ENCODE assay signal across 1 cellular context in the genomic region with DNA sequence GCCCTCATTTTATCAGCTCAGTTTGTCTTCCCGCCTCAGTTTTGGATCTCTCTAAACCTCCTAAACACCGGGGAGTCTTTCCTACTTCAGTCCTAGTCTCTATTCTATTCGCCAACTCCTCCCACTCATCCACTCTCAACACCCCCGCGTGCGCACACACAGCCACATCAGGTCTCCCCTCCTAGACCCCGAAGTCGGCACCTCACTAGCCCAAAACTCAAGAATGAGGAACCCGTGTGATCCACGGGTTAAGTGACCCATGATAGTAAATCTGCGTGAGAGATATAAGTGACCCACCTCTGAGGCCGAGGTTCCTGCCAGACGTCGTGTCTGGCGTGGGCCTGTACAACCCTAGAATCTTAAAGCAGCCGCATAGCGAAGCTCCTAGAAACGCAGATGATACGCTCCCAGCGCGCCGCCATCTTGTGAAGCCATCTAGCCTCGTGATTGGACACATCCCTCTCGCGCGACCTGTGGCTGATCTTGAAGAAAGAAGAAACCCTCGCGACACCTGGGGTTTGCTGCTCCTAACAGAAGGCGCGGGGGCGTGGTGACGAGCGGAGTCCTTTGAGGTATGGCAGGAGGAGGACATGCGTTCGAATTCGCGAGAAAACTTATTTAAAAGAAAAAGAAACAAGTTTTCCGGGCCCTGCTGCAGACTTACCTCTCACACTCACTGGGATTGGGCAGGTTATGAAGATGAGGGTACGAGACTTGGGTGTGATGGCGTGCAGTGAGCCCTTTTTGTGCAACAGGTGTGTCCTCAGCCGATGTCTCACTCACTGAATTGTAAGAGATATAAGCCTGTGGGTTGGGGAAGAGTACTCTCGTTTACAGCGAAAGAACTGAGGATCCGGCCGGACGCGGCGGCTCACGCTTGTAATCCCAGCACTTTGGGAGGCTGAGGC.
TF ChIP-seq lines count a peak whose summit lies in the region.

A gene with protein sequence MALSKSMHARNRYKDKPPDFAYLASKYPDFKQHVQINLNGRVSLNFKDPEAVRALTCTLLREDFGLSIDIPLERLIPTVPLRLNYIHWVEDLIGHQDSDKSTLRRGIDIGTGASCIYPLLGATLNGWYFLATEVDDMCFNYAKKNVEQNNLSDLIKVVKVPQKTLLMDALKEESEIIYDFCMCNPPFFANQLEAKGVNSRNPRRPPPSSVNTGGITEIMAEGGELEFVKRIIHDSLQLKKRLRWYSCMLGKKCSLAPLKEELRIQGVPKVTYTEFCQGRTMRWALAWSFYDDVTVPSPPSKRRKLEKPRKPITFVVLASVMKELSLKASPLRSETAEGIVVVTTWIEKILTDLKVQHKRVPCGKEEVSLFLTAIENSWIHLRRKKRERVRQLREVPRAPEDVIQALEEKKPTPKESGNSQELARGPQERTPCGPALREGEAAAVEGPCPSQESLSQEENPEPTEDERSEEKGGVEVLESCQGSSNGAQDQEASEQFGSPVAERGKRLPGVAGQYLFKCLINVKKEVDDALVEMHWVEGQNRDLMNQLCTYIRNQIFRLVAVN (minus strand): TSS at position 427 of the 908 bp plus-strand sequence. CDS start 9,557 bp downstream, outside the sequence.

TF ChIP-seq in HEK293, 187 proteins besides CTCF, POLR2A, EP300 and RAD21 (continued from another document and continues in another):
- TF ChIP-seq, protein P1, sequence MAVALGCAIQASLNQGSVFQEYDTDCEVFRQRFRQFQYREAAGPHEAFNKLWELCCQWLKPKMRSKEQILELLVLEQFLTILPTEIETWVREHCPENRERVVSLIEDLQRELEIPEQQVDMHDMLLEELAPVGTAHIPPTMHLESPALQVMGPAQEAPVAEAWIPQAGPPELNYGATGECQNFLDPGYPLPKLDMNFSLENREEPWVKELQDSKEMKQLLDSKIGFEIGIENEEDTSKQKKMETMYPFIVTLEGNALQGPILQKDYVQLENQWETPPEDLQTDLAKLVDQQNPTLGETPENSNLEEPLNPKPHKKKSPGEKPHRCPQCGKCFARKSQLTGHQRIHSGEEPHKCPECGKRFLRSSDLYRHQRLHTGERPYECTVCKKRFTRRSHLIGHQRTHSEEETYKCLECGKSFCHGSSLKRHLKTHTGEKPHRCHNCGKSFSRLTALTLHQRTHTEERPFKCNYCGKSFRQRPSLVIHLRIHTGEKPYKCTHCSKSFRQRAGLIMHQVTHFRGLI (tag by site-specific recombination; IDR thresholded peaks at IDR 0.05): no peak; the same call in 1 of the 2 replicates
- TF ChIP-seq ZNF324 (tag by site-specific recombination; IDR thresholded peaks at IDR 0.05): 0 out of 2 replicates have a peak, but pooled peaks have one; percentile 48
- no peak for TF ChIP-seq KLF7 (tag by site-specific recombination; IDR thresholded peaks at IDR 0.05; ENCODE audit: borderline replicate concordance)
- TF ChIP-seq, protein P2, sequence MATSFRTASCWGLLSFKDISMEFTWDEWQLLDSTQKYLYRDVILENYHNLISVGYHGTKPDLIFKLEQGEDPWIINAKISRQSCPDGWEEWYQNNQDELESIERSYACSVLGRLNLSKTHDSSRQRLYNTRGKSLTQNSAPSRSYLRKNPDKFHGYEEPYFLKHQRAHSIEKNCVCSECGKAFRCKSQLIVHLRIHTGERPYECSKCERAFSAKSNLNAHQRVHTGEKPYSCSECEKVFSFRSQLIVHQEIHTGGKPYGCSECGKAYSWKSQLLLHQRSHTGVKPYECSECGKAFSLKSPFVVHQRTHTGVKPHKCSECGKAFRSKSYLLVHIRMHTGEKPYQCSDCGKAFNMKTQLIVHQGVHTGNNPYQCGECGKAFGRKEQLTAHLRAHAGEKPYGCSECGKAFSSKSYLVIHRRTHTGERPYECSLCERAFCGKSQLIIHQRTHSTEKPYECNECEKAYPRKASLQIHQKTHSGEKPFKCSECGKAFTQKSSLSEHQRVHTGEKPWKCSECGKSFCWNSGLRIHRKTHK (tag by site-specific recombination; IDR thresholded peaks at IDR 0.05): no peak
- no peak for TF ChIP-seq ZNF654 (tag by site-specific recombination; IDR thresholded peaks at IDR 0.05; ENCODE audit: low read depth)
- TF ChIP-seq ZNF560 (tag by site-specific recombination; IDR thresholded peaks at IDR 0.05; ENCODE audit: borderline replicate concordance): no peak
- TF ChIP-seq, protein P3, sequence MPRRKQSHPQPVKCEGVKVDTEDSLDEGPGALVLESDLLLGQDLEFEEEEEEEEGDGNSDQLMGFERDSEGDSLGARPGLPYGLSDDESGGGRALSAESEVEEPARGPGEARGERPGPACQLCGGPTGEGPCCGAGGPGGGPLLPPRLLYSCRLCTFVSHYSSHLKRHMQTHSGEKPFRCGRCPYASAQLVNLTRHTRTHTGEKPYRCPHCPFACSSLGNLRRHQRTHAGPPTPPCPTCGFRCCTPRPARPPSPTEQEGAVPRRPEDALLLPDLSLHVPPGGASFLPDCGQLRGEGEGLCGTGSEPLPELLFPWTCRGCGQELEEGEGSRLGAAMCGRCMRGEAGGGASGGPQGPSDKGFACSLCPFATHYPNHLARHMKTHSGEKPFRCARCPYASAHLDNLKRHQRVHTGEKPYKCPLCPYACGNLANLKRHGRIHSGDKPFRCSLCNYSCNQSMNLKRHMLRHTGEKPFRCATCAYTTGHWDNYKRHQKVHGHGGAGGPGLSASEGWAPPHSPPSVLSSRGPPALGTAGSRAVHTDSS (tag by site-specific recombination; IDR thresholded peaks at IDR 0.05): no peak
- TF ChIP-seq, protein P4, sequence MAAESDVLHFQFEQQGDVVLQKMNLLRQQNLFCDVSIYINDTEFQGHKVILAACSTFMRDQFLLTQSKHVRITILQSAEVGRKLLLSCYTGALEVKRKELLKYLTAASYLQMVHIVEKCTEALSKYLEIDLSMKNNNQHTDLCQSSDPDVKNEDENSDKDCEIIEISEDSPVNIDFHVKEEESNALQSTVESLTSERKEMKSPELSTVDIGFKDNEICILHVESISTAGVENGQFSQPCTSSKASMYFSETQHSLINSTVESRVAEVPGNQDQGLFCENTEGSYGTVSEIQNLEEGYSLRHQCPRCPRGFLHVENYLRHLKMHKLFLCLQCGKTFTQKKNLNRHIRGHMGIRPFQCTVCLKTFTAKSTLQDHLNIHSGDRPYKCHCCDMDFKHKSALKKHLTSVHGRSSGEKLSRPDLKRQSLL (tag by site-specific recombination; IDR thresholded peaks at IDR 0.05): no peak
- no peak for TF ChIP-seq ZNF121 (tag by site-specific recombination; IDR thresholded peaks at IDR 0.05)
- TF ChIP-seq ZBTB48 (tag by site-specific recombination; IDR thresholded peaks at IDR 0.05): peak; percentile 22; the same call in 1 of the 2 replicates
- no peak for TF ChIP-seq ZBTB1 (tag by site-specific recombination; IDR thresholded peaks at IDR 0.05)
- TF ChIP-seq TCF7L2 (IDR thresholded peaks at IDR 0.05; ENCODE audit: borderline replicate concordance, low read depth, low read length): no peak; the same call in 1 of the 2 replicates
- no peak for TF ChIP-seq ZNF112 (tag by site-specific recombination; IDR thresholded peaks at IDR 0.05)
- TF ChIP-seq ZNF529 (tag by site-specific recombination; IDR thresholded peaks at IDR 0.05; ENCODE audit: insufficient replicate concordance): no peak
- TF ChIP-seq SP3 (tag by site-specific recombination; IDR thresholded peaks at IDR 0.05): peak; percentile 62
- TF ChIP-seq, protein P5, sequence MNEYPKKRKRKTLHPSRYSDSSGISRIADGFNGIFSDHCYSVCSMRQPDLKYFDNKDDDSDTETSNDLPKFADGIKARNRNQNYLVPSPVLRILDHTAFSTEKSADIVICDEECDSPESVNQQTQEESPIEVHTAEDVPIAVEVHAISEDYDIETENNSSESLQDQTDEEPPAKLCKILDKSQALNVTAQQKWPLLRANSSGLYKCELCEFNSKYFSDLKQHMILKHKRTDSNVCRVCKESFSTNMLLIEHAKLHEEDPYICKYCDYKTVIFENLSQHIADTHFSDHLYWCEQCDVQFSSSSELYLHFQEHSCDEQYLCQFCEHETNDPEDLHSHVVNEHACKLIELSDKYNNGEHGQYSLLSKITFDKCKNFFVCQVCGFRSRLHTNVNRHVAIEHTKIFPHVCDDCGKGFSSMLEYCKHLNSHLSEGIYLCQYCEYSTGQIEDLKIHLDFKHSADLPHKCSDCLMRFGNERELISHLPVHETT (tag by site-specific recombination; IDR thresholded peaks at IDR 0.05): peak; percentile 88; the same call in 1 of the 2 replicates
- 0 out of 2 replicates have a peak, but pooled peaks have one; percentile 6 for TF ChIP-seq ZNF366 (tag by site-specific recombination; conservative IDR thresholded peaks at IDR 0.05)
- no peak for TF ChIP-seq HOXD13 (CRISPR knock-in tag; IDR thresholded peaks at IDR 0.05; ENCODE audit: borderline replicate concordance)
- TF ChIP-seq, protein P6, sequence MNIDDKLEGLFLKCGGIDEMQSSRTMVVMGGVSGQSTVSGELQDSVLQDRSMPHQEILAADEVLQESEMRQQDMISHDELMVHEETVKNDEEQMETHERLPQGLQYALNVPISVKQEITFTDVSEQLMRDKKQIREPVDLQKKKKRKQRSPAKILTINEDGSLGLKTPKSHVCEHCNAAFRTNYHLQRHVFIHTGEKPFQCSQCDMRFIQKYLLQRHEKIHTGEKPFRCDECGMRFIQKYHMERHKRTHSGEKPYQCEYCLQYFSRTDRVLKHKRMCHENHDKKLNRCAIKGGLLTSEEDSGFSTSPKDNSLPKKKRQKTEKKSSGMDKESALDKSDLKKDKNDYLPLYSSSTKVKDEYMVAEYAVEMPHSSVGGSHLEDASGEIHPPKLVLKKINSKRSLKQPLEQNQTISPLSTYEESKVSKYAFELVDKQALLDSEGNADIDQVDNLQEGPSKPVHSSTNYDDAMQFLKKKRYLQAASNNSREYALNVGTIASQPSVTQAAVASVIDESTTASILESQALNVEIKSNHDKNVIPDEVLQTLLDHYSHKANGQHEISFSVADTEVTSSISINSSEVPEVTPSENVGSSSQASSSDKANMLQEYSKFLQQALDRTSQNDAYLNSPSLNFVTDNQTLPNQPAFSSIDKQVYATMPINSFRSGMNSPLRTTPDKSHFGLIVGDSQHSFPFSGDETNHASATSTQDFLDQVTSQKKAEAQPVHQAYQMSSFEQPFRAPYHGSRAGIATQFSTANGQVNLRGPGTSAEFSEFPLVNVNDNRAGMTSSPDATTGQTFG (tag by site-specific recombination; IDR thresholded peaks at IDR 0.05; ENCODE audit: borderline replicate concordance): no peak
- no peak for TF ChIP-seq ZNF473 (tag by site-specific recombination; IDR thresholded peaks at IDR 0.05)
- TF ChIP-seq HOXA7 (CRISPR knock-in tag; IDR thresholded peaks at IDR 0.05; ENCODE audit: borderline replicate concordance): no peak
- no peak for TF ChIP-seq MEIS1 (CRISPR knock-in tag; IDR thresholded peaks at IDR 0.05; ENCODE audit: borderline replicate concordance)
- no peak for TF ChIP-seq ZNF837 (tag by site-specific recombination; IDR thresholded peaks at IDR 0.05)
- no peak for TF ChIP-seq ZNF169 (tag by site-specific recombination; IDR thresholded peaks at IDR 0.05)
- TF ChIP-seq, protein P7, sequence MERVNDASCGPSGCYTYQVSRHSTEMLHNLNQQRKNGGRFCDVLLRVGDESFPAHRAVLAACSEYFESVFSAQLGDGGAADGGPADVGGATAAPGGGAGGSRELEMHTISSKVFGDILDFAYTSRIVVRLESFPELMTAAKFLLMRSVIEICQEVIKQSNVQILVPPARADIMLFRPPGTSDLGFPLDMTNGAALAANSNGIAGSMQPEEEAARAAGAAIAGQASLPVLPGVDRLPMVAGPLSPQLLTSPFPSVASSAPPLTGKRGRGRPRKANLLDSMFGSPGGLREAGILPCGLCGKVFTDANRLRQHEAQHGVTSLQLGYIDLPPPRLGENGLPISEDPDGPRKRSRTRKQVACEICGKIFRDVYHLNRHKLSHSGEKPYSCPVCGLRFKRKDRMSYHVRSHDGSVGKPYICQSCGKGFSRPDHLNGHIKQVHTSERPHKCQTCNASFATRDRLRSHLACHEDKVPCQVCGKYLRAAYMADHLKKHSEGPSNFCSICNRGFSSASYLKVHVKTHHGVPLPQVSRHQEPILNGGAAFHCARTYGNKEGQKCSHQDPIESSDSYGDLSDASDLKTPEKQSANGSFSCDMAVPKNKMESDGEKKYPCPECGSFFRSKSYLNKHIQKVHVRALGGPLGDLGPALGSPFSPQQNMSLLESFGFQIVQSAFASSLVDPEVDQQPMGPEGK (tag by site-specific recombination; IDR thresholded peaks at IDR 0.05): peak; percentile 53
- peak; percentile 88 for TF ChIP-seq ZFP69B (tag by site-specific recombination; IDR thresholded peaks at IDR 0.05)
- TF ChIP-seq ZNF248 (tag by site-specific recombination; IDR thresholded peaks at IDR 0.05): no peak
- no peak for TF ChIP-seq ZBTB21 (tag by site-specific recombination; IDR thresholded peaks at IDR 0.05)
- TF ChIP-seq ZNF404 (tag by site-specific recombination; IDR thresholded peaks at IDR 0.05): no peak
- no peak for TF ChIP-seq ZNF138 (tag by site-specific recombination; IDR thresholded peaks at IDR 0.05; ENCODE audit: borderline replicate concordance)
- no peak for TF ChIP-seq ZNF223 (tag by site-specific recombination; IDR thresholded peaks at IDR 0.05)
- TF ChIP-seq SALL2 (tag by site-specific recombination; IDR thresholded peaks at IDR 0.05; ENCODE audit: borderline replicate concordance): no peak
- TF ChIP-seq ZNF239 (tag by site-specific recombination; IDR thresholded peaks at IDR 0.05): no peak
- no peak for TF ChIP-seq ZNF221 (tag by site-specific recombination; IDR thresholded peaks at IDR 0.05; ENCODE audit: borderline replicate concordance)
- no peak for TF ChIP-seq MYNN (tag by site-specific recombination; IDR thresholded peaks at IDR 0.05; ENCODE audit: borderline replicate concordance)
- no peak for TF ChIP-seq ZNF416 (tag by site-specific recombination; IDR thresholded peaks at IDR 0.05)
- no peak for TF ChIP-seq ZNF621 (tag by site-specific recombination; IDR thresholded peaks at IDR 0.05)
- peak; percentile 23; the same call in 1 of the 2 replicates for TF ChIP-seq KLF16 (tag by site-specific recombination; IDR thresholded peaks at IDR 0.05)
- peak; percentile 46; the same call in 1 of the 2 replicates for TF ChIP-seq ZNF561 (tag by site-specific recombination; IDR thresholded peaks at IDR 0.05; ENCODE audit: borderline replicate concordance)
- TF ChIP-seq ZNF747 (tag by site-specific recombination; IDR thresholded peaks at IDR 0.05): no peak
- no peak for TF ChIP-seq ZNF292 (tag by site-specific recombination; IDR thresholded peaks at IDR 0.05; ENCODE audit: borderline replicate concordance, low read depth)
- TF ChIP-seq ZNF548 (tag by site-specific recombination; IDR thresholded peaks at IDR 0.05): no peak
- peak; percentile 67 for TF ChIP-seq KLF8 (tag by site-specific recombination; IDR thresholded peaks at IDR 0.05)
- TF ChIP-seq, protein P8, sequence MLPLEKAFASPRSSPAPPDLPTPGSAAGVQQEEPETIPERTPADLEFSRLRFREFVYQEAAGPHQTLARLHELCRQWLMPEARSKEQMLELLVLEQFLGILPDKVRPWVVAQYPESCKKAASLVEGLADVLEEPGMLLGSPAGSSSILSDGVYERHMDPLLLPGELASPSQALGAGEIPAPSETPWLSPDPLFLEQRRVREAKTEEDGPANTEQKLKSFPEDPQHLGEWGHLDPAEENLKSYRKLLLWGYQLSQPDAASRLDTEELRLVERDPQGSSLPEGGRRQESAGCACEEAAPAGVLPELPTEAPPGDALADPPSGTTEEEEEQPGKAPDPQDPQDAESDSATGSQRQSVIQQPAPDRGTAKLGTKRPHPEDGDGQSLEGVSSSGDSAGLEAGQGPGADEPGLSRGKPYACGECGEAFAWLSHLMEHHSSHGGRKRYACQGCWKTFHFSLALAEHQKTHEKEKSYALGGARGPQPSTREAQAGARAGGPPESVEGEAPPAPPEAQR (tag by site-specific recombination; IDR thresholded peaks at IDR 0.05): no peak
- peak; percentile 71; the same call in 1 of the 2 replicates for TF ChIP-seq ZNF76 (tag by site-specific recombination; IDR thresholded peaks at IDR 0.05; ENCODE audit: borderline replicate concordance, low read depth)
- no peak for TF ChIP-seq ZNF658 (tag by site-specific recombination; IDR thresholded peaks at IDR 0.05)
- no peak for TF ChIP-seq OSR2 (tag by site-specific recombination; IDR thresholded peaks at IDR 0.05)
- no peak for TF ChIP-seq ZNF830 (tag by site-specific recombination; IDR thresholded peaks at IDR 0.05; ENCODE audit: low read depth)
- no peak for TF ChIP-seq ZBTB8A (tag by site-specific recombination; IDR thresholded peaks at IDR 0.05)
